In the genomic region with DNA sequence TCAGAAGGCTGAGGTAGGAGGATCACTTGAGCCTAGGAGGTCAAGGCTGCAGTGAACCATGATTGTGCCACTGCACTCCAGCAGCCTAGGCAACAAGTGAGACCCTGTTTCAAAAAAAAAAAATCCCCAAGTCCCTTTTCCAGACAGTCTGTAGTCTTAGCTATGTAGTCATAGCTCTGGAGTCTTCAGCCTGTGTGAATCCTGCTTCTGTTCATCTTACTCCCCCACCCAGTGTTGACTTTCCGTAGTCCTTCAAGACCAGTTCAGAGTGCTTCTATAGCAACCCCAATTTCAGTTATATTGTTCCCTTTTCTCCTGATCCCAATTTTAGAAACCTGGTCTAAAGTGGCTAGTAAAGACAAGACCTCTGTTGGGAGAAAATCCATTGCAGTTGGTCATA, we compare ENCODE assay signal across 27 cellular contexts. TPM values are rescaled to one million over a fixed set of nuclear protein-coding genes. Genes with fewer than 3 reads are reported as not detected.
DNase-seq lines count a peak whose midpoint lies in the region; ATAC-seq, FAIRE-seq and TF ChIP-seq lines count a peak whose summit lies in the region.
"Had no signal": no experiment of that assay in that cellular context is flagged by ENCODE, and none has a peak within 500 bp of the region (broad histone marks: within the 10 kb centered on the region; RNA-seq: fewer than 3 reads in every experiment).

No MANE protein-coding gene starts in this region.

- in situ Hi-C loops in GM12878 (cut with MboI): no loop called here

- TF ChIP-seq EP300 in GM12878 (IDR thresholded peaks at IDR 0.05; ENCODE audit: borderline replicate concordance in 1 of 2, control insufficient read depth in 1 of 2, low read depth in 2 of 2, low read length in 2 of 2): no peak

- peaks cover 10% of the 10 kb centered on the region for H3K79me2 ChIP-seq in GM12878 (ENCODE audit: control insufficient read depth, insufficient read depth, low read length)

- FAIRE-seq in GM12878 (lab: Jason Lieb, UNC): no peak
- FAIRE-seq: kidney, urothelium cell line had no signal

- no TSS peak for BruUV-seq in Calu3 (replicated peaks; lab: Mats Ljungman, UMichigan)
- BruUV-seq in GM12878 (replicated peaks; lab: Mats Ljungman, UMichigan): no TSS peak

- H3K27me3 Mint-ChIP-seq in activated CD4-positive, alpha-beta memory T cell treated with anti-CD3 and anti-CD28 coated beads for 36 hours: no peaks in the 10 kb centered on the region
- H3K27me3 Mint-ChIP-seq in activated CD4-positive, alpha-beta memory T cell treated with anti-CD3 and anti-CD28 coated beads, Interleukin-2, amount 10 ng/mL, durations not matched to agents 7 days and 5 days: no peaks in the 10 kb centered on the region
- H3K27me3 Mint-ChIP-seq in Calu3 (ENCODE audit: unreplicated experiment): no peaks in the 10 kb centered on the region
- no peaks in the 10 kb centered on the region for H3K27me3 Mint-ChIP-seq in natural killer cell treated with Interleukin-12 subunit alpha and Interleukin-12 subunit beta and Interleukin-15 and Interleukin-18, amount 100 ng/mL, for 72 hours
- H3K27me3 Mint-ChIP-seq: CD4-positive, alpha-beta memory T cell had no signal

- POLR2A ChIA-PET in activated CD4-positive, alpha-beta memory T cell treated with anti-CD3 and anti-CD28 coated beads for 36 hours (lab: Charles Lee): interaction anchor here (1.1 kb wide), 1 partner anchor 107 kb away, joined by 3 read pairs; no protein-coding TSS in a partner anchor
- POLR2A ChIA-PET in activated CD4-positive, alpha-beta memory T cell treated with anti-CD3 and anti-CD28 coated beads, Interleukin-2, amount 10 ng/mL, durations not matched to agents 7 days and 5 days (lab: Charles Lee): interaction anchor here (0.6 to 12.7 kb wide), 4 partner anchors 9 to 44 kb away, joined by 3 to 89 read pairs (median 4); a partner anchor contains a TSS
- POLR2A ChIA-PET in GM12878 (lab: Charles Lee): no interaction called here

- no peak for TF ChIP-seq POLR2A in GM12878 (IDR thresholded peaks at IDR 0.05; ENCODE audit: low read depth, low read length)
- no peak for TF ChIP-seq POLR2A in Peyer's patch (IDR thresholded peaks at IDR 0.05)

- H3K36me3 ChIP-seq in GM12878 (ENCODE audit: control insufficient read depth in 2 of 2, insufficient read depth in 2 of 2, low read length in 1 of 2): peaks cover 11 to 27% of the 10 kb centered on the region in 2 experiments
- peaks cover 66% of the 10 kb centered on the region for H3K36me3 ChIP-seq in WERI-Rb-1
- H3K36me3 ChIP-seq in Peyer's patch: peaks cover 0 to 64% (median 5%) of the 10 kb centered on the region in 3 donors

- H3K4me1 Mint-ChIP-seq in activated CD4-positive, alpha-beta memory T cell treated with anti-CD3 and anti-CD28 coated beads for 36 hours (ENCODE audit: low read depth): peaks cover 36% of the 10 kb centered on the region
- H3K4me1 Mint-ChIP-seq in activated CD4-positive, alpha-beta memory T cell treated with anti-CD3 and anti-CD28 coated beads, Interleukin-2, amount 10 ng/mL, durations not matched to agents 7 days and 5 days: peaks cover 22% of the 10 kb centered on the region
- H3K4me1 Mint-ChIP-seq in Calu3 (ENCODE audit: low read depth, unreplicated experiment): peaks cover 7% of the 10 kb centered on the region
- peaks cover 27 to 28% of the 10 kb centered on the region in 2 donors for H3K4me1 Mint-ChIP-seq in natural killer cell treated with Interleukin-12 subunit alpha and Interleukin-12 subunit beta and Interleukin-15 and Interleukin-18, amount 100 ng/mL, for 72 hours (ENCODE audit: low read depth in 2 of 2)
- H3K4me1 Mint-ChIP-seq: GM23338 had no signal

- CTCF ChIA-PET in activated CD4-positive, alpha-beta memory T cell treated with anti-CD3 and anti-CD28 coated beads for 36 hours (lab: Charles Lee): interaction anchor here (1.4 kb wide), 1 partner anchor 107 kb away, joined by 5 read pairs; no protein-coding TSS in a partner anchor
- CTCF ChIA-PET in activated CD4-positive, alpha-beta memory T cell treated with anti-CD3 and anti-CD28 coated beads, Interleukin-2, amount 10 ng/mL, durations not matched to agents 7 days and 5 days (lab: Charles Lee): interaction anchor here (1.5 kb wide), 1 partner anchor 49 kb away, joined by 3 read pairs; no protein-coding TSS in a partner anchor
- CTCF ChIA-PET in Calu3 (lab: Charles Lee): interaction anchor here (0.5 kb wide), 1 partner anchor 566 kb away, joined by 4 read pairs; no protein-coding TSS in a partner anchor
- CTCF ChIA-PET in GM12878 (lab: Yijun Ruan, JAX): no interaction called here

- no peak overlapping the region for H3K27ac ChIP-seq in GM12878 (ENCODE audit: control insufficient read depth, insufficient read depth)
- no peak overlapping the region for H3K27ac ChIP-seq in WERI-Rb-1
- no peak overlapping the region for H3K27ac ChIP-seq in Peyer's patch
- H3K27ac ChIP-seq: parathyroid adenoma, suprapubic skin had no signal

- H3K9me3 Mint-ChIP-seq in activated CD4-positive, alpha-beta memory T cell treated with anti-CD3 and anti-CD28 coated beads for 36 hours: no peaks in the 10 kb centered on the region
- H3K9me3 Mint-ChIP-seq in activated CD4-positive, alpha-beta memory T cell treated with anti-CD3 and anti-CD28 coated beads, Interleukin-2, amount 10 ng/mL, durations not matched to agents 7 days and 5 days: no peaks in the 10 kb centered on the region
- H3K9me3 Mint-ChIP-seq in Calu3 (ENCODE audit: low read depth, unreplicated experiment): no peaks in the 10 kb centered on the region
- no peaks in the 10 kb centered on the region for H3K9me3 Mint-ChIP-seq in natural killer cell treated with Interleukin-12 subunit alpha and Interleukin-12 subunit beta and Interleukin-15 and Interleukin-18, amount 100 ng/mL, for 72 hours
- H3K9me3 Mint-ChIP-seq: CD4-positive, alpha-beta memory T cell; GM23338; neural crest cell; T-helper 1 cell treated with Interleukin-12 subunit alpha and Interleukin-12 subunit beta and Interleukin-4 antibody, amounts not matched to agents 30 μg/mL and 1 μg/mL, for 36 hours had no signal

- RAD21 ChIA-PET in GM12878 (lab: Charles Lee; ENCODE audit: unreplicated experiment): no interaction called here

- H3K27me3 ChIP-seq in GM12878 (replicated peaks in 1 of 2; ENCODE audit: control insufficient read depth in 2 of 2, insufficient read depth in 2 of 2, low read length in 1 of 2) (no peaks in the 10 kb centered on the region), WERI-Rb-1 (ENCODE audit: insufficient read depth, low read depth, severe bottlenecking) (no peaks in the 10 kb centered on the region), Peyer's patch (no peaks in the 10 kb centered on the region)
- H3K27me3 ChIP-seq: adrenal gland, suprapubic skin had no signal

- H3K4me2 ChIP-seq in GM12878 (ENCODE audit: control insufficient read depth, insufficient read depth): no peak overlapping the region
- H3K4me2 ChIP-seq: GM23338 had no signal

- H3K27ac Mint-ChIP-seq in activated CD4-positive, alpha-beta memory T cell treated with anti-CD3 and anti-CD28 coated beads for 36 hours: peak overlapping the region; percentile 20
- H3K27ac Mint-ChIP-seq in activated CD4-positive, alpha-beta memory T cell treated with anti-CD3 and anti-CD28 coated beads, Interleukin-2, amount 10 ng/mL, durations not matched to agents 7 days and 5 days: no peak overlapping the region
- peak overlapping the region; percentile 3 for H3K27ac Mint-ChIP-seq in Calu3 (ENCODE audit: unreplicated experiment)
- peak overlapping the region; percentile 14 to 39 for H3K27ac Mint-ChIP-seq in natural killer cell treated with Interleukin-12 subunit alpha and Interleukin-12 subunit beta and Interleukin-15 and Interleukin-18, amount 100 ng/mL, for 72 hours
- H3K27ac Mint-ChIP-seq: GM23338; T-helper 1 cell treated with Interleukin-12 subunit alpha and Interleukin-12 subunit beta and Interleukin-4 antibody, amounts not matched to agents 30 μg/mL and 1 μg/mL, for 36 hours had no signal

- no peak overlapping the region for H3K9ac ChIP-seq in GM12878 (ENCODE audit: control insufficient read depth, insufficient read depth, low read length)
- H3K9ac ChIP-seq: parathyroid adenoma had no signal

- H3K9me3 ChIP-seq in GM12878 (replicated peaks; ENCODE audit: control insufficient read depth, insufficient read depth, low read length) (no peaks in the 10 kb centered on the region), WERI-Rb-1 (ENCODE audit: severe bottlenecking) (no peaks in the 10 kb centered on the region), Peyer's patch (no peaks in the 10 kb centered on the region)
- H3K9me3 ChIP-seq: adrenal gland, suprapubic skin had no signal

- H3K36me3 Mint-ChIP-seq in activated CD4-positive, alpha-beta memory T cell treated with anti-CD3 and anti-CD28 coated beads for 36 hours: peaks cover 57% of the 10 kb centered on the region
- H3K36me3 Mint-ChIP-seq in activated CD4-positive, alpha-beta memory T cell treated with anti-CD3 and anti-CD28 coated beads, Interleukin-2, amount 10 ng/mL, durations not matched to agents 7 days and 5 days (ENCODE audit: low read depth): peaks cover 72% of the 10 kb centered on the region
- peaks cover 76% of the 10 kb centered on the region for H3K36me3 Mint-ChIP-seq in Calu3 (ENCODE audit: insufficient read depth, unreplicated experiment)
- peaks cover 46% of the 10 kb centered on the region for H3K36me3 Mint-ChIP-seq in natural killer cell treated with Interleukin-12 subunit alpha and Interleukin-12 subunit beta and Interleukin-15 and Interleukin-18, amount 100 ng/mL, for 72 hours

- ATAC-seq in GM12878: no peak; the same call in 2 of the 3 replicates
- no peak for ATAC-seq in natural killer cell treated with Interleukin-12 subunit alpha and Interleukin-12 subunit beta and Interleukin-15 and Interleukin-18, amount 100 ng/mL, for 72 hours
- ATAC-seq: GM23338, right cardiac atrium had no signal

- intact Hi-C loops in activated CD4-positive, alpha-beta memory T cell treated with anti-CD3 and anti-CD28 coated beads for 36 hours (cut with micrococcal nuclease): no loop called here
- intact Hi-C loops in Calu3 (cut with micrococcal nuclease; ENCODE audit: unreplicated experiment) (no loop called here), GM12878 (cut with micrococcal nuclease; ENCODE audit: unreplicated experiment) (no loop called here)

- WGBS in GM12878 (ENCODE audit: insufficient coverage, insufficient replicate concordance, low lambda C conversion rate, missing lambda C conversion rate): 87% methylated on average over 1 of the region's 1 CpG

- no peak overlapping the region for H3K4me3 ChIP-seq in GM12878
- H3K4me3 ChIP-seq in WERI-Rb-1 (ENCODE audit: low read depth, low read length): no peak overlapping the region
- no peak overlapping the region for H3K4me3 ChIP-seq in Peyer's patch
- H3K4me3 ChIP-seq: adrenal gland, GM23338, suprapubic skin had no signal

- H3K4me3 Mint-ChIP-seq in activated CD4-positive, alpha-beta memory T cell treated with anti-CD3 and anti-CD28 coated beads for 36 hours: no peak overlapping the region
- no peak overlapping the region for H3K4me3 Mint-ChIP-seq in activated CD4-positive, alpha-beta memory T cell treated with anti-CD3 and anti-CD28 coated beads, Interleukin-2, amount 10 ng/mL, durations not matched to agents 7 days and 5 days
- H3K4me3 Mint-ChIP-seq in Calu3 (ENCODE audit: low read depth, unreplicated experiment): no peak overlapping the region
- H3K4me3 Mint-ChIP-seq in natural killer cell treated with Interleukin-12 subunit alpha and Interleukin-12 subunit beta and Interleukin-15 and Interleukin-18, amount 100 ng/mL, for 72 hours: no peak overlapping the region
- H3K4me3 Mint-ChIP-seq: CD4-positive, alpha-beta memory T cell; GM23338; neural crest cell; T-helper 1 cell treated with Interleukin-12 subunit alpha and Interleukin-12 subunit beta and Interleukin-4 antibody, amounts not matched to agents 30 μg/mL and 1 μg/mL, for 36 hours had no signal

- DNase-seq in activated CD4-positive, alpha-beta memory T cell treated with anti-CD3 and anti-CD28 coated beads for 36 hours: no peak
- no peak for DNase-seq in activated CD4-positive, alpha-beta memory T cell treated with anti-CD3 and anti-CD28 coated beads, Interleukin-2, amount 10 ng/mL, durations not matched to agents 7 days and 5 days
- no peak for DNase-seq in Calu3
- no peak for DNase-seq in GM12878 (ENCODE audit: low read depth, low spot score)
- no peak for DNase-seq in natural killer cell treated with Interleukin-12 subunit alpha and Interleukin-12 subunit beta and Interleukin-15 and Interleukin-18, amount 100 ng/mL, for 72 hours (ENCODE audit: low spot score)
- DNase-seq in WERI-Rb-1: no peak
- no peak for DNase-seq in ureter (ENCODE audit: low spot score)
- DNase-seq in Peyer's patch: no peak
- DNase-seq: activated CD4-positive, alpha-beta T cell treated with anti-CD3 and anti-CD28 coated beads for 48 hours; activated effector memory CD4-positive, alpha-beta T cell treated with Interleukin-2 at 50 U/mL for 16 hours; adrenal gland; AML-193; CD4-positive, alpha-beta memory T cell; effector CD4-positive, alpha-beta T cell; kidney; NCI-H1436 treated with DMSO at 0.1 percent for 48 hours; NCI-H2107; NCI-H446; NCI-H774; right cardiac atrium; stimulated activated CD4-positive, alpha-beta T cell treated with anti-CD3 and anti-CD28 coated beads, Interleukin-2, amount 100 ng/mL, for 48 hours had no signal

- TF ChIP-seq CTCF in Calu3 (IDR thresholded peaks at IDR 0.05; ENCODE audit: unreplicated experiment): no peak
- TF ChIP-seq CTCF in GM12878 (IDR thresholded peaks at IDR 0.05 in 2 of 3, conservative IDR thresholded peaks at IDR 0.05 in 1 of 3; ENCODE audit: control insufficient read depth in 2 of 3, extremely low read depth in 1 of 3, insufficient read depth in 1 of 3, low read depth in 3 of 3, low read length in 3 of 3): no peak
- no peak for TF ChIP-seq CTCF in WERI-Rb-1 (IDR thresholded peaks at IDR 0.05; ENCODE audit: low read depth, low read length)
- TF ChIP-seq CTCF in Peyer's patch (IDR thresholded peaks at IDR 0.05): no peak

- H4K20me1 ChIP-seq in GM12878 (ENCODE audit: control insufficient read depth, insufficient read depth): no peaks in the 10 kb centered on the region

- H2AFZ ChIP-seq in GM12878 (ENCODE audit: control insufficient read depth, low read depth, low read length): no peak overlapping the region
- H2AFZ ChIP-seq: GM23338, parathyroid adenoma had no signal

- TF ChIP-seq RAD21 in GM12878 (IDR thresholded peaks at IDR 0.05; ENCODE audit: insufficient read depth, low read depth, low read length): no peak

- H3K4me1 ChIP-seq in GM12878 (ENCODE audit: control insufficient read depth, insufficient read depth, low read length) (no peaks in the 10 kb centered on the region), Peyer's patch (no peaks in the 10 kb centered on the region)
- H3K4me1 ChIP-seq: parathyroid adenoma, suprapubic skin had no signal

- SMC1A ChIA-PET in GM12878 (lab: Charles Lee; ENCODE audit: uncharacterized antibody, unreplicated experiment): no interaction called here

RNA-seq across cellular contexts. Expression of a gene that starts 8.9 kb away (rescaled TPM):
- total RNA-seq in activated CD4-positive, alpha-beta memory T cell treated with anti-CD3 and anti-CD28 coated beads for 36 hours: 100 to 1,000 TPM; 416 to 423 TPM
- 100 to 1,000 TPM; 266 to 272 TPM for total RNA-seq in activated CD4-positive, alpha-beta memory T cell treated with anti-CD3 and anti-CD28 coated beads, Interleukin-2, amount 10 ng/mL, durations not matched to agents 7 days and 5 days
- total RNA-seq in Calu3 (2022) (240 and 254 TPM in 2 replicates), GM12878 (2014; rRNA removed) (262 and 298 TPM in 2 replicates), GM12878 (2014; rRNA removed; fragmentation: Illumina TruSeq; extraction: Trizol) (280 and 291 TPM in 2 replicates), GM12878 (2021) (259 and 273 TPM in 2 replicates), ureter (242 TPM), Peyer's patch (100 to 1,000 TPM; 122 to 236 (median 133) TPM)
- 135 and 139 TPM in 2 replicates for total RNA-seq in GM12878 (2013; cell fraction: nucleolus; rRNA removed)
- polyA plus RNA-seq in GM12878 (2011; ENCODE audit: low read depth): 65.3 TPM
- polyA plus RNA-seq in GM12878 (2011; rRNA removed) (265 and 313 TPM in 2 replicates), GM12878 (2014; fragmentation: Illumina TruSeq; extraction: Trizol) (218 and 253 TPM in 2 replicates), GM12878 (2014; fragmentation: Nextera tagmentation; extraction: Ambion mirVana) (100 to 1,000 TPM; 200 to 317 TPM), GM12878 (2014; rRNA removed) (186 and 216 TPM in 2 replicates), GM12878 (2016; fragmentation: Nextera tagmentation; extraction: Ambion mirVana) (100 to 1,000 TPM; 330 to 349 TPM)
- 147 and 180 TPM in 2 replicates for polyA plus RNA-seq in GM12878 (2011; cell fraction: cytosol; rRNA removed)
- 105 and 112 TPM in 2 replicates for polyA plus RNA-seq in GM12878 (2011; cell fraction: nucleus; rRNA removed)
- 116 and 118 TPM in 2 replicates for polyA plus RNA-seq in GM12878 (2012)
- polyA minus RNA-seq in GM12878 (2011; rRNA and poly(A)+ RNA removed): 211 and 286 TPM in 2 replicates
- 168 and 206 TPM in 2 replicates for polyA minus RNA-seq in GM12878 (2011; cell fraction: cytosol; rRNA and poly(A)+ RNA removed)
- polyA minus RNA-seq in GM12878 (2011; cell fraction: nucleus; rRNA and poly(A)+ RNA removed): 66.7 and 89.8 TPM in 2 replicates
- total RNA-seq in natural killer cell treated with Interleukin-12 subunit alpha and Interleukin-12 subunit beta and Interleukin-15 and Interleukin-18, amount 100 ng/mL, for 72 hours: 100 to 1,000 TPM; 327 to 422 TPM

RNA-seq across cellular contexts. Expression of a gene that starts 43.9 kb away (rescaled TPM):
- total RNA-seq in activated CD4-positive, alpha-beta memory T cell treated with anti-CD3 and anti-CD28 coated beads for 36 hours: 100 to 1,000 TPM; 112 to 114 TPM
- 100 to 1,000 TPM; 164 to 169 TPM for total RNA-seq in activated CD4-positive, alpha-beta memory T cell treated with anti-CD3 and anti-CD28 coated beads, Interleukin-2, amount 10 ng/mL, durations not matched to agents 7 days and 5 days
- 73.1 and 83.5 TPM in 2 replicates for total RNA-seq in Calu3 (2022)
- total RNA-seq in GM12878 (2013; cell fraction: nucleolus; rRNA removed): 312 and 326 TPM in 2 replicates
- total RNA-seq in GM12878 (2014; rRNA removed): 61.2 and 73.7 TPM in 2 replicates
- 74.1 and 75.1 TPM in 2 replicates for total RNA-seq in GM12878 (2014; rRNA removed; fragmentation: Illumina TruSeq; extraction: Trizol)
- total RNA-seq in GM12878 (2021): 53.4 and 66.3 TPM in 2 replicates
- polyA plus RNA-seq in GM12878 (2011; ENCODE audit: low read depth): 42.3 TPM
- polyA plus RNA-seq in GM12878 (2011; rRNA removed): 221 and 318 TPM in 2 replicates
- polyA plus RNA-seq in GM12878 (2011; cell fraction: cytosol; rRNA removed): 42.3 and 58.9 TPM in 2 replicates
- polyA plus RNA-seq in GM12878 (2011; cell fraction: nucleus; rRNA removed): 354 and 384 TPM in 2 replicates
- polyA plus RNA-seq in GM12878 (2012): 75.2 and 84.2 TPM in 2 replicates
- 85.2 and 101 TPM in 2 replicates for polyA plus RNA-seq in GM12878 (2014; fragmentation: Illumina TruSeq; extraction: Trizol)
- 100 to 1,000 TPM in 1 of 2 experiments, 10 to 100 TPM in 1; 95.6 to 138 TPM for polyA plus RNA-seq in GM12878 (2014; fragmentation: Nextera tagmentation; extraction: Ambion mirVana)
- 66.6 and 91.8 TPM in 2 replicates for polyA plus RNA-seq in GM12878 (2014; rRNA removed)
- polyA plus RNA-seq in GM12878 (2016; fragmentation: Nextera tagmentation; extraction: Ambion mirVana): 10 to 100 TPM; 63.3 to 63.7 TPM
- polyA minus RNA-seq in GM12878 (2011; rRNA and poly(A)+ RNA removed): 36.1 and 63.4 TPM in 2 replicates
- 20.6 and 21.2 TPM in 2 replicates for polyA minus RNA-seq in GM12878 (2011; cell fraction: cytosol; rRNA and poly(A)+ RNA removed)
- polyA minus RNA-seq in GM12878 (2011; cell fraction: nucleus; rRNA and poly(A)+ RNA removed): 82.1 and 109 TPM in 2 replicates
- 100 to 1,000 TPM; 108 to 168 TPM for total RNA-seq in natural killer cell treated with Interleukin-12 subunit alpha and Interleukin-12 subunit beta and Interleukin-15 and Interleukin-18, amount 100 ng/mL, for 72 hours
- total RNA-seq in ureter: 116 TPM
- total RNA-seq in Peyer's patch: 100 to 1,000 TPM; 119 to 173 (median 144) TPM
